ENCODE assay signal across 9 cellular contexts in the genomic region with DNA sequence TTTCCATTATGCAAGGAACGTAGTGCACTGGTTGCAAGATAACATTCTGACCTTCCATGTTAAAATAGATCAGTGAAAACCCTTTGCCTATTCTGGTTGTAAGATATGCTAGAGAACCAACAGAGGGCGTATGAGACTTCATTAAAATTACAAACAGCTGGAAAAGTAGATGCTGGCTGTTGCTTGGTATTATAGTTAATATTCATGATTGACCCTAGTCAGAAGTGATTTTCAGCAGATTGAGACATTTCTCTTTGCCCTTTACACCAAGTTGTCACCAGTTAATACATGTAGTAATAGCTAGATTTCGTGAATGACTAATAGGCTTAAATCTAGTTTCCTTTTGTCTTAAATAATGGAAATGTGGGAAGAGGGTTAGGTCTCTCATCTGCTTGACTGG. TPM values are rescaled to one million over a fixed set of nuclear protein-coding genes. Genes with fewer than 3 reads are reported as not detected.
A peak's percentile ranks its signal among the peaks of the same experiment; 100 is the strongest.
DNase-seq lines count a peak whose midpoint lies in the region; ATAC-seq and TF ChIP-seq lines count a peak whose summit lies in the region.
"Had no signal": no experiment of that assay in that cellular context is flagged by ENCODE, and none has a peak within 500 bp of the region (broad histone marks: within the 10 kb centered on the region; RNA-seq: fewer than 3 reads in every experiment).

No MANE protein-coding gene starts in this region.

- no peak for DNase-seq in CD4-positive, alpha-beta T cell
- DNase-seq in amniotic epithelial cell (ENCODE audit: low read depth) (peak; percentile 41), right lobe of liver (no peak), retina (no peak), NCI-H1092 treated with DMSO at 0.1 percent for 48 hours (lab: John Stamatoyannopoulos, UW) (no peak), nucleus accumbens (lab: John Stamatoyannopoulos, UW) (no peak), MV-4-11 (lab: John Stamatoyannopoulos, UW) (no peak)
- DNase-seq: stimulated activated CD4-positive, alpha-beta T cell treated with anti-CD3 and anti-CD28 coated beads, Interleukin-2, amount 100 ng/mL, for 24 hours had no signal

- H3K4me1 ChIP-seq in HEK293 (ENCODE audit: control insufficient read depth, insufficient read depth, low read length) (no peaks in the 10 kb centered on the region), right lobe of liver (no peaks in the 10 kb centered on the region)

- 53% methylated on average over 3 of the region's 3 CpGs for WGBS in right lobe of liver (ENCODE audit: insufficient coverage, low coverage, low lambda C conversion rate, missing lambda C conversion rate)

- peaks cover 53% of the 10 kb centered on the region for H3K4me1 Mint-ChIP-seq in CD4-positive, alpha-beta T cell (ENCODE audit: low read depth)

- ATAC-seq in CD4-positive, alpha-beta T cell (ENCODE audit: poor library complexity), result no peak
- no peak for ATAC-seq in right lobe of liver

- H3K4me3 ChIP-seq in HEK293 (ENCODE audit: low read depth, low read length) (no peak overlapping the region), right lobe of liver (no peak overlapping the region)

- TF ChIP-seq POLR2A in right lobe of liver (IDR thresholded peaks at IDR 0.05), result no peak

- TF ChIP-seq CTCF in CD4-positive, alpha-beta T cell (IDR thresholded peaks at IDR 0.05), result no peak
- TF ChIP-seq CTCF in HEK293 (tag by site-specific recombination; IDR thresholded peaks at IDR 0.05) (no peak), right lobe of liver (IDR thresholded peaks at IDR 0.05) (peak in 3 of 4 donors; percentile 17 to 28 (median 25))

- no peaks in the 10 kb centered on the region for H3K27me3 ChIP-seq in CD4-positive, alpha-beta T cell (ENCODE audit: control insufficient read depth, insufficient read depth, low read length)
- no peaks in the 10 kb centered on the region for H3K27me3 ChIP-seq in right lobe of liver

- H3K9me3 Mint-ChIP-seq in CD4-positive, alpha-beta T cell, result no peaks in the 10 kb centered on the region

- POLR2A ChIA-PET in CD4-positive, alpha-beta T cell (lab: Charles Lee), result interaction anchor here (0.6 kb wide), 1 partner anchor 14 kb away, joined by 3 read pairs; a partner anchor contains a TSS
- POLR2A ChIA-PET in HEK293 (lab: Yijun Ruan, JAX), result no interaction called here

- no peak overlapping the region for H3K27ac ChIP-seq in CD4-positive, alpha-beta T cell (ENCODE audit: low read depth, low read length)
- H3K27ac ChIP-seq in HEK293 (ENCODE audit: extremely low read depth, low read depth, low read length) (no peak overlapping the region), right lobe of liver (no peak overlapping the region)

- H3K27ac Mint-ChIP-seq in CD4-positive, alpha-beta T cell, result peak overlapping the region; percentile 66

- no peaks in the 10 kb centered on the region for H3K9me3 ChIP-seq in CD4-positive, alpha-beta T cell (ENCODE audit: control insufficient read depth, low read length)
- no peaks in the 10 kb centered on the region for H3K9me3 ChIP-seq in HEK293 (ENCODE audit: control insufficient read depth, insufficient read depth, low read depth, low read length)
- no peaks in the 10 kb centered on the region for H3K9me3 ChIP-seq in right lobe of liver

- intact Hi-C loops in CD4-positive, alpha-beta T cell (cut with DNase I, micrococcal nuclease), result no loop called here
- intact Hi-C loops in right lobe of liver (cut with DNase I), result no loop called here

- CTCF ChIA-PET in CD4-positive, alpha-beta T cell (lab: Charles Lee), result no interaction called here
- CTCF ChIA-PET in HEK293 (lab: Yijun Ruan, JAX), result interaction anchor here (0.8 to 1.3 kb wide), 4 partner anchors 12 to 500 kb away, joined by 3 to 10 read pairs (median 4); a partner anchor contains a TSS

- H3K36me3 ChIP-seq in HEK293 (ENCODE audit: control insufficient read depth in 2 of 2, insufficient read depth in 1 of 2, low read length in 2 of 2), result peaks cover 69 to 75% of the 10 kb centered on the region in 2 experiments
- H3K36me3 ChIP-seq in right lobe of liver, result peaks cover 9 to 64% (median 39%) of the 10 kb centered on the region in 4 donors

- no peaks in the 10 kb centered on the region for H3K27me3 Mint-ChIP-seq in CD4-positive, alpha-beta T cell

- no peak overlapping the region for H3K4me3 Mint-ChIP-seq in CD4-positive, alpha-beta T cell

- peaks cover 79% of the 10 kb centered on the region for H3K36me3 Mint-ChIP-seq in CD4-positive, alpha-beta T cell (ENCODE audit: low read depth)

TF ChIP-seq in HEK293, 187 proteins besides CTCF, POLR2A, EP300 and RAD21:
- TF ChIP-seq ZNF146 (tag by site-specific recombination; IDR thresholded peaks at IDR 0.05), result no peak
- TF ChIP-seq, protein P1, sequence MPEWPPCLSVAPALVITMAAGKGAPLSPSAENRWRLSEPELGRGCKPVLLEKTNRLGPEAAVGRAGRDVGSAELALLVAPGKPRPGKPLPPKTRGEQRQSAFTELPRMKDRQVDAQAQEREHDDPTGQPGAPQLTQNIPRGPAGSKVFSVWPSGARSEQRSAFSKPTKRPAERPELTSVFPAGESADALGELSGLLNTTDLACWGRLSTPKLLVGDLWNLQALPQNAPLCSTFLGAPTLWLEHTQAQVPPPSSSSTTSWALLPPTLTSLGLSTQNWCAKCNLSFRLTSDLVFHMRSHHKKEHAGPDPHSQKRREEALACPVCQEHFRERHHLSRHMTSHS (tag by site-specific recombination; IDR thresholded peaks at IDR 0.05), result no peak
- no peak for TF ChIP-seq MYNN (tag by site-specific recombination; IDR thresholded peaks at IDR 0.05; ENCODE audit: borderline replicate concordance)
- TF ChIP-seq, protein P2, sequence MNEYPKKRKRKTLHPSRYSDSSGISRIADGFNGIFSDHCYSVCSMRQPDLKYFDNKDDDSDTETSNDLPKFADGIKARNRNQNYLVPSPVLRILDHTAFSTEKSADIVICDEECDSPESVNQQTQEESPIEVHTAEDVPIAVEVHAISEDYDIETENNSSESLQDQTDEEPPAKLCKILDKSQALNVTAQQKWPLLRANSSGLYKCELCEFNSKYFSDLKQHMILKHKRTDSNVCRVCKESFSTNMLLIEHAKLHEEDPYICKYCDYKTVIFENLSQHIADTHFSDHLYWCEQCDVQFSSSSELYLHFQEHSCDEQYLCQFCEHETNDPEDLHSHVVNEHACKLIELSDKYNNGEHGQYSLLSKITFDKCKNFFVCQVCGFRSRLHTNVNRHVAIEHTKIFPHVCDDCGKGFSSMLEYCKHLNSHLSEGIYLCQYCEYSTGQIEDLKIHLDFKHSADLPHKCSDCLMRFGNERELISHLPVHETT (tag by site-specific recombination; IDR thresholded peaks at IDR 0.05), result no peak
- peak; percentile 18 for TF ChIP-seq ZNF654 (tag by site-specific recombination; IDR thresholded peaks at IDR 0.05; ENCODE audit: low read depth)
- no peak for TF ChIP-seq ZFHX2 (tag by site-specific recombination; conservative IDR thresholded peaks at IDR 0.05)
- no peak for TF ChIP-seq ZNF121 (tag by site-specific recombination; IDR thresholded peaks at IDR 0.05)
- TF ChIP-seq ZNF558 (tag by site-specific recombination; IDR thresholded peaks at IDR 0.05), result no peak

RNA-seq across cellular contexts. Expression of a gene that starts 13.8 kb away (rescaled TPM):
- total RNA-seq in CD4-positive, alpha-beta T cell, result under 1 TPM; 0.31 to 0.33 TPM
- under 1 TPM in 1 of 6 experiments, not detected in 5; 0.12 TPM for total RNA-seq in right lobe of liver

RNA-seq across cellular contexts. Expression of a gene that starts 18.0 kb away (rescaled TPM):
- total RNA-seq in CD4-positive, alpha-beta T cell, result 1,000 to 10,000 TPM; 1,243 to 1,379 TPM
- total RNA-seq in right lobe of liver, result 100 to 1,000 TPM; 196 to 310 (median 258) TPM

Comparison
In these comparisons a context has a peak if more than half of its experiments do, and no peak if none do; other contexts are left out.
1. CTCF ChIP-seq: peak in right lobe of liver (3 of 4); none in CD4-positive, alpha-beta T cell (single experiment) and HEK293 (single experiment).